14 cellular contexts compared by ENCODE assay signal in genomic region chr3:46866032-46866595, GRCh38. TPM values are rescaled to one million over a fixed set of nuclear protein-coding genes. Genes with fewer than 3 reads are reported as not detected.
"Had no signal": no experiment of that assay in that cellular context is flagged by ENCODE, and none has a peak within 500 bp of the region (broad histone marks: within the 10 kb centered on the region; RNA-seq: fewer than 3 reads in every experiment).

No MANE protein-coding gene starts in this region.

- H3K4me1 ChIP-seq: colonic mucosa had no signal

- H3K4me3 ChIP-seq: colonic mucosa, lower lobe of right lung, smooth muscle cell, uterus had no signal

- DNase-seq: amniotic stem cell had no signal

- H3K36me3 ChIP-seq: colonic mucosa, lower lobe of right lung, uterus had no signal

- H3K27ac ChIP-seq: colonic mucosa, lower lobe of right lung had no signal

- H3K27ac Mint-ChIP-seq: activated B cell treated with CpG ODN at 0.5 μM for 24 hours; activated CD8-positive, alpha-beta T cell treated with anti-CD3 and anti-CD28 coated beads for 36 hours; activated naive CD8-positive, alpha-beta T cell treated with anti-CD3 and anti-CD28 coated beads for 36 hours; activated T-helper 17 cell treated with anti-CD3 and anti-CD28 coated beads, Interleukin-2, amount 50 U/mL, for 72 hours; stimulated activated memory B cell treated with anti-CD40 and anti-IgM and Interleukin-4, amounts not matched to agents 10 μg/mL and 1 μg/mL and 100 μg/mL, for 72 hours had no signal

- H3K9me3 ChIP-seq: colonic mucosa, lower lobe of right lung, uterus had no signal

- H3K27me3 Mint-ChIP-seq: activated CD8-positive, alpha-beta T cell treated with anti-CD3 and anti-CD28 coated beads for 36 hours had no signal

- H3K4me3 Mint-ChIP-seq: activated B cell treated with CpG ODN at 0.5 μM for 24 hours; activated CD8-positive, alpha-beta T cell treated with anti-CD3 and anti-CD28 coated beads for 36 hours; activated naive CD8-positive, alpha-beta T cell treated with anti-CD3 and anti-CD28 coated beads for 36 hours; activated T-helper 17 cell treated with anti-CD3 and anti-CD28 coated beads, Interleukin-2, amount 50 U/mL, for 72 hours; stimulated activated memory B cell treated with anti-CD40 and anti-IgM and Interleukin-4, amounts not matched to agents 10 μg/mL and 1 μg/mL and 100 μg/mL, for 72 hours had no signal

- H3K9me3 Mint-ChIP-seq: activated B cell treated with CpG ODN at 0.5 μM for 24 hours; activated CD8-positive, alpha-beta T cell treated with anti-CD3 and anti-CD28 coated beads for 36 hours; activated naive CD8-positive, alpha-beta T cell treated with anti-CD3 and anti-CD28 coated beads for 36 hours; activated T-helper 17 cell treated with anti-CD3 and anti-CD28 coated beads, Interleukin-2, amount 50 U/mL, for 72 hours; stimulated activated memory B cell treated with anti-CD40 and anti-IgM and Interleukin-4, amounts not matched to agents 10 μg/mL and 1 μg/mL and 100 μg/mL, for 72 hours had no signal

- H3K36me3 Mint-ChIP-seq: activated naive CD8-positive, alpha-beta T cell treated with anti-CD3 and anti-CD28 coated beads for 36 hours; stimulated activated memory B cell treated with anti-CD40 and anti-IgM and Interleukin-4, amounts not matched to agents 10 μg/mL and 1 μg/mL and 100 μg/mL, for 72 hours had no signal

- H3K4me1 Mint-ChIP-seq: activated B cell treated with CpG ODN at 0.5 μM for 24 hours; activated naive CD8-positive, alpha-beta T cell treated with anti-CD3 and anti-CD28 coated beads for 36 hours; stimulated activated memory B cell treated with anti-CD40 and anti-IgM and Interleukin-4, amounts not matched to agents 10 μg/mL and 1 μg/mL and 100 μg/mL, for 72 hours had no signal

- H3K27me3 ChIP-seq: colonic mucosa, uterus had no signal

RNA-seq across cellular contexts. Expression of gene MYL3, which starts 2.9 kb away (rescaled TPM):
- total RNA-seq: activated B cell treated with CpG ODN at 0.5 μM for 24 hours; activated CD8-positive, alpha-beta T cell treated with anti-CD3 and anti-CD28 coated beads for 36 hours; activated naive CD8-positive, alpha-beta T cell treated with anti-CD3 and anti-CD28 coated beads for 36 hours; activated T-helper 17 cell treated with anti-CD3 and anti-CD28 coated beads, Interleukin-2, amount 50 U/mL, for 72 hours; frontal cortex; osteoblast; pulmonary artery endothelial cell had no signal

RNA-seq across cellular contexts. Expression of gene PTH1R, which starts 11.4 kb away (rescaled TPM):
- total RNA-seq: activated B cell treated with CpG ODN at 0.5 μM for 24 hours; activated CD8-positive, alpha-beta T cell treated with anti-CD3 and anti-CD28 coated beads for 36 hours; activated naive CD8-positive, alpha-beta T cell treated with anti-CD3 and anti-CD28 coated beads for 36 hours; activated T-helper 17 cell treated with anti-CD3 and anti-CD28 coated beads, Interleukin-2, amount 50 U/mL, for 72 hours had no signal
- polyA plus RNA-seq: neural cell had no signal
